In the genomic region with DNA sequence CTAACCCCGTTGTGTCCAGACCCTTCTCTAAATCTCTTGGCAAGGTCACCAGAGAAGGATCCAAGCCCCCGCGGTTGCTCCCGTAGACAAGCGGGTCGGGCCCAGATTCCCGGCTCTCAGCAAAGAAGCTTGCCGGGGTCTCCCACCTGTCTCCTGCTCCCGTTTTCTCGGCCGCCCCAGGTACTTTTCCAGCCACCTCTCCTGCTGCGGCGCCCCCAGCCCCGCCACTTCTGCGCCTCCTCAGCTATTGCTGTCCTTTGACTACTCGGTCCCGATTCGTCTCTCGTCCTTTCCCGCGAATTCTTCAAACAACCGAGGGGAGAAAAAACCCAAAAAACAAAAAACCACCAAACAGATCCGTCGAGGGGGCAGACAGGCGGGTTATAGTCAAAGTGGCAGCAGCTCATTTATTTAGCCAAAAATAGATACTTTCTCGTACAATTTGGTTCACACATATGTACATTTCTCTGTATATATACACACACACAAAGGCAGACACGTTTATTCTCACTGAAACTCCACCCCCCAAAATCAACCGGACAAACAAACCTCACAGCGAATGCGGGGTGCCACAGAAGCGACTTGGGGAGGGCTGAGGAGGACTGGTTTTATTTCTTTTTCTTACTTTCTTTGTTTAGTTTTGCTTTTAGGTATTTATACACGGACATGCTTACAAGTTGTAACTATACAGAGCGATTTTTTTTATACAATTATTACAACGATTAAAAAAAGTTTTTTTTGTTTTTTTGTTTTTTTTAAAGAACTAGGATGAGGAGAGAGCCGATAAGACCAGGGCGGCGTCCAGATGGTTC, we compare ENCODE assay signal across 8 cellular contexts. TPM values are rescaled to one million over a fixed set of nuclear protein-coding genes. Genes with fewer than 3 reads are reported as not detected.
A peak's percentile ranks its signal among the peaks of the same experiment; 100 is the strongest.
DNase-seq lines count a peak whose midpoint lies in the region; ATAC-seq and TF ChIP-seq lines count a peak whose summit lies in the region.

No MANE protein-coding gene starts in this region.

- DNase-seq in activated T-cell treated with anti-CD3 and anti-CD28 coated beads, Interleukin-2, amount 50 U/mL, for 72 hours: no peak
- no peak for DNase-seq in activated T-cell treated with anti-CD3 and anti-CD28 coated beads, Interleukin-2, amount 50 U/mL, for 1 hour
- DNase-seq in RWPE2 (ENCODE audit: low spot score): peak; percentile 61
- DNase-seq in glutamatergic neuron: no peak
- DNase-seq in skeletal muscle cell (ENCODE audit: low read depth): no peak
- no peak for DNase-seq in hypothalamus (lab: John Stamatoyannopoulos, UW)
- no peak for DNase-seq in putamen (ENCODE audit: low spot score)
- DNase-seq in NCI-H1694 treated with DMSO at 0.1 percent for 48 hours (lab: John Stamatoyannopoulos, UW): no peak

- H3K27ac ChIP-seq in RWPE2 (ENCODE audit: poor library complexity, severe bottlenecking): no peak overlapping the region

- no peaks in the 10 kb centered on the region for H3K27me3 ChIP-seq in RWPE2 (ENCODE audit: insufficient read depth, poor library complexity, severe bottlenecking)

- H3K27ac Mint-ChIP-seq in activated T-cell treated with anti-CD3 and anti-CD28 coated beads, Interleukin-2, amount 50 U/mL, for 72 hours: peak overlapping the region; percentile 34
- no peak overlapping the region for H3K27ac Mint-ChIP-seq in glutamatergic neuron (ENCODE audit: unreplicated experiment)

- peaks cover 69% of the 10 kb centered on the region for H3K27me3 Mint-ChIP-seq in activated T-cell treated with anti-CD3 and anti-CD28 coated beads, Interleukin-2, amount 50 U/mL, for 72 hours (ENCODE audit: low read depth)
- peaks cover 40% of the 10 kb centered on the region for H3K27me3 Mint-ChIP-seq in glutamatergic neuron (ENCODE audit: unreplicated experiment)

- H3K4me1 ChIP-seq in RWPE2 (ENCODE audit: insufficient read depth, poor library complexity, severe bottlenecking): no peaks in the 10 kb centered on the region

- no peak overlapping the region for H3K4me3 ChIP-seq in RWPE2 (ENCODE audit: severe bottlenecking)
- peak overlapping the region; percentile 73 for H3K4me3 ChIP-seq in skeletal muscle cell (ENCODE audit: low read depth, low read length)

- no peak for ATAC-seq in activated T-cell treated with anti-CD3 and anti-CD28 coated beads, Interleukin-2, amount 50 U/mL, for 72 hours (replicated peaks in 1 of 2)
- ATAC-seq in RWPE2 (ENCODE audit: low read depth): no peak

- peaks cover 10% of the 10 kb centered on the region for H3K36me3 ChIP-seq in RWPE2 (ENCODE audit: low read depth)

- H3K9me3 Mint-ChIP-seq in activated T-cell treated with anti-CD3 and anti-CD28 coated beads, Interleukin-2, amount 50 U/mL, for 72 hours: no peaks in the 10 kb centered on the region
- H3K9me3 Mint-ChIP-seq in glutamatergic neuron (ENCODE audit: unreplicated experiment): peaks cover 23% of the 10 kb centered on the region

- no peak for TF ChIP-seq CTCF in RWPE2 (IDR thresholded peaks at IDR 0.05; ENCODE audit: poor library complexity, severe bottlenecking)
- no peak for TF ChIP-seq CTCF in glutamatergic neuron (IDR thresholded peaks at IDR 0.05; ENCODE audit: partially characterized antibody, unreplicated experiment)

- H3K4me1 Mint-ChIP-seq in activated T-cell treated with anti-CD3 and anti-CD28 coated beads, Interleukin-2, amount 50 U/mL, for 72 hours (ENCODE audit: low read depth): peaks cover 33% of the 10 kb centered on the region
- peaks cover 11% of the 10 kb centered on the region for H3K4me1 Mint-ChIP-seq in glutamatergic neuron (ENCODE audit: low read depth, unreplicated experiment)

- peak overlapping the region; percentile 61 to 68 for H3K4me3 Mint-ChIP-seq in activated T-cell treated with anti-CD3 and anti-CD28 coated beads, Interleukin-2, amount 50 U/mL, for 72 hours
- H3K4me3 Mint-ChIP-seq in glutamatergic neuron (ENCODE audit: unreplicated experiment): peak overlapping the region; percentile 71

- peaks cover 3 to 8% of the 10 kb centered on the region in 2 donors for H3K36me3 Mint-ChIP-seq in activated T-cell treated with anti-CD3 and anti-CD28 coated beads, Interleukin-2, amount 50 U/mL, for 72 hours (ENCODE audit: insufficient read depth in 2 of 2)
- peaks cover 4% of the 10 kb centered on the region for H3K36me3 Mint-ChIP-seq in glutamatergic neuron (ENCODE audit: unreplicated experiment)

- H3K9me3 ChIP-seq in RWPE2 (ENCODE audit: severe bottlenecking): no peaks in the 10 kb centered on the region

RNA-seq across cellular contexts. Expression of gene IRX3, which starts 3.5 kb away (rescaled TPM):
- 1 to 10 TPM; 1.7 to 2.5 TPM for total RNA-seq in activated T-cell treated with anti-CD3 and anti-CD28 coated beads, Interleukin-2, amount 50 U/mL, for 72 hours
- 13.0 TPM for total RNA-seq in glutamatergic neuron (ENCODE audit: unreplicated experiment)
